In genomic region chr14:75453817-75454434, GRCh38 we compare ENCODE assay signal across 9 cellular contexts. TPM values are rescaled to one million over a fixed set of nuclear protein-coding genes. Genes with fewer than 3 reads are reported as not detected.
DNase-seq lines count a peak whose midpoint lies in the region; ATAC-seq, FAIRE-seq and TF ChIP-seq lines count a peak whose summit lies in the region.
"Had no signal": no experiment of that assay in that cellular context is flagged by ENCODE, and none has a peak within 500 bp of the region (broad histone marks: within the 10 kb centered on the region; RNA-seq: fewer than 3 reads in every experiment).

No MANE protein-coding gene starts in this region.

- peak; percentile 45 for ATAC-seq in GM19023 (IDR thresholded peaks at IDR 0.05; ENCODE audit: unreplicated experiment)

- no peak for TF ChIP-seq POLR2A in esophagus muscularis mucosa (IDR thresholded peaks at IDR 0.05; ENCODE audit: low read depth)
- no peak for TF ChIP-seq POLR2A in H54 (IDR thresholded peaks at IDR 0.05; ENCODE audit: low read depth, low read length)

- peak overlapping the region; percentile 26; the same call in 1 of the 2 replicates for H3K27ac ChIP-seq in HL-60 (replicated peaks)
- H3K27ac ChIP-seq in esophagus muscularis mucosa (replicated peaks in 1 of 4), result peak overlapping the region; percentile 76 to 87 (median 79)

- DNase-seq in HL-60 (ENCODE audit: low read depth in 1 of 2, low spot score in 1 of 2) (no peak), esophagus muscularis mucosa (ENCODE audit: extremely low spot score) (no peak), urothelium cell line (ENCODE audit: low spot score) (no peak), H54 (ENCODE audit: insufficient read length, low spot score) (no peak), superior temporal gyrus (ENCODE audit: extremely low spot score) (no peak), pons (ENCODE audit: low spot score) (no peak)
- DNase-seq in stimulated activated CD4-positive, alpha-beta T cell treated with anti-CD3 and anti-CD28 coated beads, Interleukin-1b, Interleukin-23, amount 100 ng/mL, for 48 hours, result peak; percentile 31
- DNase-seq: activated naive CD4-positive, alpha-beta T cell treated with anti-CD3 and anti-CD28 coated beads, Interleukin-2, amount 50 U/mL, for 16 hours had no signal

- intact Hi-C loops in esophagus muscularis mucosa (cut with DNase I), result no loop called here

- TF ChIP-seq CTCF in HL-60 (IDR thresholded peaks at IDR 0.05; ENCODE audit: insufficient read depth, low read length) (no peak), esophagus muscularis mucosa (IDR thresholded peaks at IDR 0.05) (no peak)

- H3K36me3 ChIP-seq in esophagus muscularis mucosa, result peaks cover 0 to 19% (median 0%) of the 10 kb centered on the region in 4 donors

- no peak for TF ChIP-seq EP300 in esophagus muscularis mucosa (IDR thresholded peaks at IDR 0.05)

- FAIRE-seq in urothelium cell line (lab: Jason Lieb, UNC) (no peak), H54 (lab: Jason Lieb, UNC) (no peak)

- H3K4me3 ChIP-seq in HL-60 (replicated peaks; ENCODE audit: insufficient read depth, low read length) (no peak overlapping the region), esophagus muscularis mucosa (peak overlapping the region in 2 of 4 donors; percentile 0 to 23)

- peaks cover 90 to 100% (median 97%) of the 10 kb centered on the region in 4 donors for H3K4me1 ChIP-seq in esophagus muscularis mucosa

- 73% methylated on average over 14 of the region's 14 CpGs for WGBS in esophagus muscularis mucosa

- no peaks in the 10 kb centered on the region for H3K27me3 ChIP-seq in HL-60 (ENCODE audit: insufficient read depth, poor library complexity, severe bottlenecking)
- no peaks in the 10 kb centered on the region for H3K27me3 ChIP-seq in esophagus muscularis mucosa

- H3K9me3 ChIP-seq in esophagus muscularis mucosa, result no peaks in the 10 kb centered on the region

RNA-seq across cellular contexts. Expression of gene JDP2, which starts 26.1 kb away (rescaled TPM):
- 10 to 100 TPM; 50.5 to 94.5 (median 78.3) TPM for total RNA-seq in esophagus muscularis mucosa
